Comparison of ENCODE assay signal across 8 cellular contexts in genomic region chr17:7572338-7572587, GRCh38. TPM values are rescaled to one million over a fixed set of nuclear protein-coding genes. Genes with fewer than 3 reads are reported as not detected.
DNase-seq lines count a peak whose midpoint lies in the region; ATAC-seq and TF ChIP-seq lines count a peak whose summit lies in the region.

No MANE protein-coding gene starts in this region.

- 0 to 1% (median 1%) methylated on average over 10 to 11 of the region's 11 CpGs for WGBS in spleen, 5 donors

- H3K36me3 ChIP-seq in spleen: peaks cover 15 to 76% (median 58%) of the 10 kb centered on the region in 6 donors

- peak overlapping the region; percentile 99 for H3K27ac Mint-ChIP-seq in activated naive CD4-positive, alpha-beta T cell treated with anti-CD3 and anti-CD28 coated beads for 36 hours

- ATAC-seq in foreskin keratinocyte: no peak

- no peaks in the 10 kb centered on the region for H3K27me3 ChIP-seq in foreskin keratinocyte
- no peaks in the 10 kb centered on the region for H3K27me3 ChIP-seq in spleen (replicated peaks in 1 of 7)

- DNase-seq in activated naive CD4-positive, alpha-beta T cell treated with anti-CD3 and anti-CD28 coated beads for 36 hours: no peak
- no peak for DNase-seq in activated naive CD4-positive, alpha-beta T cell treated with Interleukin-2 at 50 U/mL for 16 hours
- peak; percentile 94 for DNase-seq in SKM-1 treated with dmso at 0.1 percent for 144 hours (lab: John Stamatoyannopoulos, UW; ENCODE audit: unreplicated experiment)
- no peak for DNase-seq in foreskin keratinocyte
- DNase-seq in spleen: no peak
- DNase-seq in SHP77 (lab: John Stamatoyannopoulos, UW): no peak
- no peak for DNase-seq in middle frontal gyrus (ENCODE audit: extremely low spot score, low spot score)
- no peak for DNase-seq in nucleus accumbens (lab: John Stamatoyannopoulos, UW)

- peaks cover 9% of the 10 kb centered on the region for H3K4me1 ChIP-seq in foreskin keratinocyte
- peaks cover 22 to 53% (median 49%) of the 10 kb centered on the region in 6 donors for H3K4me1 ChIP-seq in spleen

- TF ChIP-seq CTCF in foreskin keratinocyte (conservative IDR thresholded peaks at IDR 0.05) (no peak), spleen (IDR thresholded peaks at IDR 0.05 in 8 of 11, conservative IDR thresholded peaks at IDR 0.05 in 3 of 11) (no peak)

- peaks cover 67% of the 10 kb centered on the region for H3K36me3 Mint-ChIP-seq in activated naive CD4-positive, alpha-beta T cell treated with anti-CD3 and anti-CD28 coated beads for 36 hours (ENCODE audit: low read depth)

- H3K4me1 Mint-ChIP-seq in activated naive CD4-positive, alpha-beta T cell treated with anti-CD3 and anti-CD28 coated beads for 36 hours (ENCODE audit: low read depth): peaks cover 53% of the 10 kb centered on the region

- no peaks in the 10 kb centered on the region for H3K9me3 Mint-ChIP-seq in activated naive CD4-positive, alpha-beta T cell treated with anti-CD3 and anti-CD28 coated beads for 36 hours

- CTCF ChIA-PET in activated naive CD4-positive, alpha-beta T cell treated with anti-CD3 and anti-CD28 coated beads for 36 hours (lab: Charles Lee): interaction anchor here (1.1 to 3.5 kb wide), 2 partner anchors 11 to 119 kb away, joined by 3 to 26 read pairs; partner anchors contain the start of gene SENP3

- H3K27me3 Mint-ChIP-seq in activated naive CD4-positive, alpha-beta T cell treated with anti-CD3 and anti-CD28 coated beads for 36 hours (ENCODE audit: low read depth): no peaks in the 10 kb centered on the region

- peak in 2 of 3 donors; percentile 30 to 34 for TF ChIP-seq POLR2A in spleen (IDR thresholded peaks at IDR 0.05)

- H3K27ac ChIP-seq in foreskin keratinocyte (peak overlapping the region; percentile 40), spleen (peak overlapping the region; percentile 75 to 100 (median 98))

- H3K9me3 ChIP-seq in spleen: no peaks in the 10 kb centered on the region

- intact Hi-C loops in activated naive CD4-positive, alpha-beta T cell treated with anti-CD3 and anti-CD28 coated beads for 36 hours (cut with micrococcal nuclease): loop anchor here (1.0 to 10.0 kb wide), 15 partner anchors 11 to 527 kb away; partner anchors contain the start of genes EIF5A, ELP5, MPDU1 and NEURL4
- intact Hi-C loops in spleen (cut with DNase I; ENCODE audit: low total_unique reads): loop anchor here (10.0 kb wide), 1 partner anchor 227 kb away; no protein-coding TSS in a partner anchor

- peak overlapping the region; percentile 40 to 100 (median 96) for H3K4me3 ChIP-seq in spleen

- peak overlapping the region; percentile 85 for H3K4me3 Mint-ChIP-seq in activated naive CD4-positive, alpha-beta T cell treated with anti-CD3 and anti-CD28 coated beads for 36 hours

RNA-seq across cellular contexts. Expression of gene CD68, which starts 7.2 kb away (rescaled TPM):
- total RNA-seq in activated naive CD4-positive, alpha-beta T cell treated with anti-CD3 and anti-CD28 coated beads for 36 hours: 10 to 100 TPM; 11.6 to 12.6 TPM
- total RNA-seq in foreskin keratinocyte (20.1 and 21.4 TPM in 2 replicates), spleen (100 to 1,000 TPM; 177 to 387 (median 271) TPM)
- polyA plus RNA-seq in foreskin keratinocyte (21.0 and 23.7 TPM in 2 replicates), spleen (100 to 1,000 TPM in 1 of 3 donors, 10 to 100 TPM in 2; 52.5 to 236 (median 86.1) TPM)

RNA-seq across cellular contexts. Expression of gene SENP3, which starts 10.5 kb away (rescaled TPM):
- total RNA-seq in activated naive CD4-positive, alpha-beta T cell treated with anti-CD3 and anti-CD28 coated beads for 36 hours: 10 to 100 TPM; 43.2 to 46.9 TPM
- total RNA-seq in foreskin keratinocyte: 89.6 and 102 TPM in 2 replicates
- polyA plus RNA-seq in foreskin keratinocyte: 84.1 and 103 TPM in 2 replicates
- total RNA-seq in spleen: 10 to 100 TPM; 36.3 to 71.7 (median 42.9) TPM
- 10 to 100 TPM; 43.1 to 52.7 (median 45.6) TPM for polyA plus RNA-seq in spleen

RNA-seq across cellular contexts. Expression of gene MPDU1, which starts 11.4 kb away (rescaled TPM):
- total RNA-seq in activated naive CD4-positive, alpha-beta T cell treated with anti-CD3 and anti-CD28 coated beads for 36 hours: 10 to 100 TPM; 48.8 to 53.5 TPM
- total RNA-seq in foreskin keratinocyte (56.6 and 62.8 TPM in 2 replicates), spleen (100 to 1,000 TPM in 1 of 7 donors, 10 to 100 TPM in 6; 35.5 to 163 (median 51.2) TPM)
- polyA plus RNA-seq in foreskin keratinocyte (67.3 and 77.8 TPM in 2 replicates), spleen (10 to 100 TPM; 42.7 to 73.0 (median 59.5) TPM)

RNA-seq across cellular contexts. Expression of gene TNFSF13, which starts 13.7 kb away (rescaled TPM):
- 1 to 10 TPM; 2.1 to 2.6 TPM for total RNA-seq in activated naive CD4-positive, alpha-beta T cell treated with anti-CD3 and anti-CD28 coated beads for 36 hours
- 2.4 and 2.6 TPM in 2 replicates for total RNA-seq in foreskin keratinocyte
- polyA plus RNA-seq in foreskin keratinocyte: 2.3 and 3.4 TPM in 2 replicates
- 10 to 100 TPM; 14.5 to 54.0 (median 31.6) TPM for total RNA-seq in spleen
- polyA plus RNA-seq in spleen: 10 to 100 TPM; 19.9 to 23.4 (median 20.5) TPM

RNA-seq across cellular contexts. Expression of gene SOX15, which starts 17.6 kb away (rescaled TPM):
- total RNA-seq in activated naive CD4-positive, alpha-beta T cell treated with anti-CD3 and anti-CD28 coated beads for 36 hours: under 1 TPM in 1 of 2 experiments, not detected in 1; 0.20 TPM
- total RNA-seq in foreskin keratinocyte (176 and 179 TPM in 2 replicates), spleen (1 to 10 TPM in 1 of 7 donors, under 1 TPM in 2, not detected in 4; 0.41 to 1.7 (median 0.64) TPM)
- polyA plus RNA-seq in foreskin keratinocyte (263 and 273 TPM in 2 replicates), spleen (under 1 TPM; 0.20 to 0.44 (median 0.32) TPM)
